2 cellular contexts compared by ENCODE assay signal in the genomic region with DNA sequence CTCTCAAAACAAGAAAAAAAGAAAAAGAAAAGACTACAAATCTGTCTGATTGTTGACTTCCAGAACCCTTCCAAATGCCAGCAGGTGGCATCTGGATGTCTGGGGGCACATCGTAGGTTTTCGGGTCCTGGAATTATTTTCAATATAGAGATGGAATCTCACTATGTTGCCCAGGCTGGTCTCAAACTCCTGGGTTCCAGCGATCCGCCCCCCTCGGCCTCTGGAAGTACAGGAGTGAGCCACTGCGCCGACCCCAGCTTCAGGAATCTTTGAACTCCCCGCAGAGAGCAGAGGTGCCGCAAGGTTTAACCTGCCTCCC.
A peak's percentile ranks its signal among the peaks of the same experiment; 100 is the strongest.
TF ChIP-seq lines count a peak whose summit lies in the region.

No MANE protein-coding gene starts in this region.

TF ChIP-seq in HepG2, 621 proteins besides CTCF, POLR2A, EP300 and RAD21:
- TF ChIP-seq KDM5B (CRISPR knock-in tag; IDR thresholded peaks at IDR 0.05; ENCODE audit: borderline replicate concordance) (no peak), ZNF121 (CRISPR knock-in tag; IDR thresholded peaks at IDR 0.05) (peak; percentile 93), ZBTB1 (CRISPR knock-in tag; IDR thresholded peaks at IDR 0.05; ENCODE audit: borderline replicate concordance) (no peak), RELA (CRISPR knock-in tag; IDR thresholded peaks at IDR 0.05) (no peak), TCF7 (IDR thresholded peaks at IDR 0.05; ENCODE audit: low read depth) (peak; percentile 38; the same call in 1 of the 2 replicates), ZNF501 (CRISPR knock-in tag; IDR thresholded peaks at IDR 0.05) (0 out of 2 replicates have a peak, but pooled peaks have one; percentile 21), RFXANK (CRISPR knock-in tag; IDR thresholded peaks at IDR 0.05) (no peak), ZNF136 (CRISPR knock-in tag; IDR thresholded peaks at IDR 0.05; ENCODE audit: low read depth) (no peak), HNF4G (IDR thresholded peaks at IDR 0.05; ENCODE audit: borderline replicate concordance, low read depth, low read length) (0 out of 2 replicates have a peak, but pooled peaks have one; percentile 4), HNF4G (CRISPR knock-in tag; IDR thresholded peaks at IDR 0.05; ENCODE audit: borderline replicate concordance, low read depth) (no peak), MTF1 (CRISPR knock-in tag; IDR thresholded peaks at IDR 0.05) (no peak), ARNT (IDR thresholded peaks at IDR 0.05) (no peak), MBNL3 (CRISPR knock-in tag; conservative IDR thresholded peaks at IDR 0.05) (no peak), ZNF224 (CRISPR knock-in tag; IDR thresholded peaks at IDR 0.05) (0 out of 2 replicates have a peak, but pooled peaks have one; percentile 69), CBFB (CRISPR knock-in tag; IDR thresholded peaks at IDR 0.05) (no peak), HDAC1 (CRISPR knock-in tag; IDR thresholded peaks at IDR 0.05) (0 out of 2 replicates have a peak, but pooled peaks have one; percentile 44), BRD4 (CRISPR knock-in tag; IDR thresholded peaks at IDR 0.05) (no peak), REXO4 (CRISPR knock-in tag; IDR thresholded peaks at IDR 0.05; ENCODE audit: borderline replicate concordance) (no peak), HMG20A (CRISPR knock-in tag; IDR thresholded peaks at IDR 0.05; ENCODE audit: borderline replicate concordance) (no peak), ZNF329 (CRISPR knock-in tag; IDR thresholded peaks at IDR 0.05; ENCODE audit: low read depth) (0 out of 2 replicates have a peak, but pooled peaks have one; percentile 43), ZSCAN30 (CRISPR knock-in tag; IDR thresholded peaks at IDR 0.05) (no peak)
- TF ChIP-seq, protein P1, sequence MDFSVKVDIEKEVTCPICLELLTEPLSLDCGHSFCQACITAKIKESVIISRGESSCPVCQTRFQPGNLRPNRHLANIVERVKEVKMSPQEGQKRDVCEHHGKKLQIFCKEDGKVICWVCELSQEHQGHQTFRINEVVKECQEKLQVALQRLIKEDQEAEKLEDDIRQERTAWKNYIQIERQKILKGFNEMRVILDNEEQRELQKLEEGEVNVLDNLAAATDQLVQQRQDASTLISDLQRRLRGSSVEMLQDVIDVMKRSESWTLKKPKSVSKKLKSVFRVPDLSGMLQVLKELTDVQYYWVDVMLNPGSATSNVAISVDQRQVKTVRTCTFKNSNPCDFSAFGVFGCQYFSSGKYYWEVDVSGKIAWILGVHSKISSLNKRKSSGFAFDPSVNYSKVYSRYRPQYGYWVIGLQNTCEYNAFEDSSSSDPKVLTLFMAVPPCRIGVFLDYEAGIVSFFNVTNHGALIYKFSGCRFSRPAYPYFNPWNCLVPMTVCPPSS (IDR thresholded peaks at IDR 0.05) = no peak
- TF ChIP-seq, protein P2, sequence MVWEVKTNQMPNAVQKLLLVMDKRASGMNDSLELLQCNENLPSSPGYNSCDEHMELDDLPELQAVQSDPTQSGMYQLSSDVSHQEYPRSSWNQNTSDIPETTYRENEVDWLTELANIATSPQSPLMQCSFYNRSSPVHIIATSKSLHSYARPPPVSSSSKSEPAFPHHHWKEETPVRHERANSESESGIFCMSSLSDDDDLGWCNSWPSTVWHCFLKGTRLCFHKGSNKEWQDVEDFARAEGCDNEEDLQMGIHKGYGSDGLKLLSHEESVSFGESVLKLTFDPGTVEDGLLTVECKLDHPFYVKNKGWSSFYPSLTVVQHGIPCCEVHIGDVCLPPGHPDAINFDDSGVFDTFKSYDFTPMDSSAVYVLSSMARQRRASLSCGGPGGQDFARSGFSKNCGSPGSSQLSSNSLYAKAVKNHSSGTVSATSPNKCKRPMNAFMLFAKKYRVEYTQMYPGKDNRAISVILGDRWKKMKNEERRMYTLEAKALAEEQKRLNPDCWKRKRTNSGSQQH (CRISPR knock-in tag; IDR thresholded peaks at IDR 0.05; ENCODE audit: low read depth) = no peak; the same call in 1 of the 2 replicates
- TF ChIP-seq, protein P3, sequence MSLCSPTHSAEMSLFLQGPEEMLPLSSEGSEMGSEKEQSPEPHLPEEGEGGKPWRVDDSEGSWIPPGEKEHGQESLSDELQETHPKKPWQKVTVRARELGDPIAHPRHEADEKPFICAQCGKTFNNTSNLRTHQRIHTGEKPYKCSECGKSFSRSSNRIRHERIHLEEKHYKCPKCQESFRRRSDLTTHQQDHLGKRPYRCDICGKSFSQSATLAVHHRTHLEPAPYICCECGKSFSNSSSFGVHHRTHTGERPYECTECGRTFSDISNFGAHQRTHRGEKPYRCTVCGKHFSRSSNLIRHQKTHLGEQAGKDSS (CRISPR knock-in tag; IDR thresholded peaks at IDR 0.05; ENCODE audit: borderline replicate concordance, low read depth) = no peak
TF ChIP-seq in HepG2: peak in this region for 7.

TF ChIP-seq in HEK293T, 16 proteins besides CTCF, POLR2A, EP300 and RAD21:
- TF ChIP-seq CTBP1 (IDR thresholded peaks at IDR 0.05; ENCODE audit: borderline replicate concordance) (no peak), SUZ12 (IDR thresholded peaks at IDR 0.05) (no peak), HDGF (IDR thresholded peaks at IDR 0.05; ENCODE audit: borderline replicate concordance) (no peak), NFRKB (IDR thresholded peaks at IDR 0.05) (no peak), ELF4 (IDR thresholded peaks at IDR 0.05) (no peak), TARDBP (IDR thresholded peaks at IDR 0.05) (no peak), LEF1 (IDR thresholded peaks at IDR 0.05; ENCODE audit: borderline replicate concordance) (no peak), ARNT (IDR thresholded peaks at IDR 0.05) (no peak), BHLHE40 (IDR thresholded peaks at IDR 0.05; ENCODE audit: borderline replicate concordance) (no peak), FOXM1 (IDR thresholded peaks at IDR 0.05; ENCODE audit: borderline replicate concordance) (no peak)
